22 cellular contexts compared by ENCODE assay signal in genomic region chr18:32358529-32358928, GRCh38.
DNase-seq lines count a peak whose midpoint lies in the region; ATAC-seq and TF ChIP-seq lines count a peak whose summit lies in the region.
"Had no signal": no experiment of that assay in that cellular context is flagged by ENCODE, and none has a peak within 500 bp of the region (broad histone marks: within the 10 kb centered on the region; RNA-seq: fewer than 3 reads in every experiment).

No MANE protein-coding gene starts in this region.

- no peak overlapping the region for H3K56ac ChIP-seq in H9 (ENCODE audit: insufficient read length, low read depth, low read length)

- H2AK5ac ChIP-seq in H9 (ENCODE audit: insufficient read length, low read length), result no peak overlapping the region

- no peak overlapping the region for H4K91ac ChIP-seq in H9 (ENCODE audit: insufficient read length, low read depth, low read length)

- no peak for TF ChIP-seq POLR2A in testis (IDR thresholded peaks at IDR 0.05)
- no peak for TF ChIP-seq POLR2A in gastroesophageal sphincter (IDR thresholded peaks at IDR 0.05)

- no peak overlapping the region for H3K14ac ChIP-seq in H9 (ENCODE audit: insufficient read depth, low read length)

- H3K4me3 ChIP-seq in testis (no peak overlapping the region), gastroesophageal sphincter (no peak overlapping the region)

- H2AFZ ChIP-seq in H9 (ENCODE audit: low read length), result no peak overlapping the region

- H3K27me3 ChIP-seq in H9 (ENCODE audit: insufficient read depth, low read length), result no peaks in the 10 kb centered on the region
- no peaks in the 10 kb centered on the region for H3K27me3 ChIP-seq in testis
- no peaks in the 10 kb centered on the region for H3K27me3 ChIP-seq in gastroesophageal sphincter

- no peaks in the 10 kb centered on the region for H3K79me2 ChIP-seq in H9 (ENCODE audit: insufficient read depth, low read length)

- ATAC-seq in Right ventricle myocardium inferior (peak; percentile 23), left lobe of liver (peak; percentile 71), gastroesophageal sphincter (no peak)
- ATAC-seq: PC-3 had no signal

- no peaks in the 10 kb centered on the region for H4K20me1 ChIP-seq in H9 (ENCODE audit: control insufficient read depth, insufficient read depth, insufficient read length)

- H3K27me3 Mint-ChIP-seq in H9 (ENCODE audit: low read depth), result no peaks in the 10 kb centered on the region
- H3K27me3 Mint-ChIP-seq in osteocyte (ENCODE audit: unreplicated experiment), result no peaks in the 10 kb centered on the region
- H3K27me3 Mint-ChIP-seq: IgD-negative memory B cell had no signal

- H3K23me2 ChIP-seq in H9 (ENCODE audit: insufficient read length, low read depth, low read length, poor library complexity, severe bottlenecking), result no peaks in the 10 kb centered on the region

- H3K4me2 ChIP-seq in H9 (ENCODE audit: insufficient read depth, insufficient read length, low read length), result no peak overlapping the region
- H3K4me2 ChIP-seq: KMS-11 had no signal

- no peak for TF ChIP-seq EP300 in gastroesophageal sphincter (IDR thresholded peaks at IDR 0.05)

- H3K4me3 Mint-ChIP-seq in H9 (no peak overlapping the region), osteocyte (ENCODE audit: unreplicated experiment) (no peak overlapping the region)
- H3K4me3 Mint-ChIP-seq: B cell, CD14-positive monocyte, IgD-negative memory B cell had no signal

- no peak overlapping the region for H3K18ac ChIP-seq in H9 (ENCODE audit: insufficient read length, low read depth, low read length)

- no peak overlapping the region for H3K4ac ChIP-seq in H9 (ENCODE audit: low read depth, low read length)

- H3K79me1 ChIP-seq in H9 (ENCODE audit: insufficient read depth, low read depth, low read length, poor library complexity, severe bottlenecking), result no peaks in the 10 kb centered on the region

- H3K9me3 Mint-ChIP-seq in H9 (no peaks in the 10 kb centered on the region), osteocyte (ENCODE audit: unreplicated experiment) (no peaks in the 10 kb centered on the region)
- H3K9me3 Mint-ChIP-seq: IgD-negative memory B cell had no signal

- H2BK15ac ChIP-seq in H9 (ENCODE audit: low read depth, low read length), result no peak overlapping the region

- H3K36me3 ChIP-seq in testis (ENCODE audit: low read depth, missing control alignments) (no peaks in the 10 kb centered on the region), gastroesophageal sphincter (no peaks in the 10 kb centered on the region)

- no peak overlapping the region for H3K9ac ChIP-seq in H9 (ENCODE audit: extremely low read depth, insufficient read length, low read length)
- H3K9ac ChIP-seq: KMS-11 had no signal

- H2BK20ac ChIP-seq in H9 (ENCODE audit: low read depth, low read length, poor library complexity, severe bottlenecking), result no peak overlapping the region

- no peak for DNase-seq in Right ventricle myocardium inferior (ENCODE audit: missing footprints)
- no peak for DNase-seq in cardiac septum (ENCODE audit: low spot score)
- no peak for DNase-seq in H9
- DNase-seq in left lobe of liver (ENCODE audit: low spot score), result no peak
- DNase-seq in testis, result peak; percentile 79
- no peak for DNase-seq in osteocyte (ENCODE audit: extremely low spot score, unreplicated experiment)
- DNase-seq: Calu3; DMS153; GOT3; HCEC 1CT; MM.1S; NCI-H2029; NCI-H446; NCI-H526; NK-92 treated with Interleukin-12 subunit alpha and Interleukin-12 subunit beta, amount 100 ng/mL, for 24 hours; PC-3 had no signal

- H3K4me1 ChIP-seq in H9 (ENCODE audit: insufficient read depth, low read length) (peaks cover 4% of the 10 kb centered on the region; the same call in 1 of the 2 replicates), testis (no peaks in the 10 kb centered on the region), gastroesophageal sphincter (peaks cover 0 to 28% (median 5%) of the 10 kb centered on the region in 3 donors)

- H3K4me1 Mint-ChIP-seq in H9 (peaks cover 8 to 12% of the 10 kb centered on the region in 2 experiments), osteocyte (ENCODE audit: unreplicated experiment) (peaks cover 19% of the 10 kb centered on the region)
- H3K4me1 Mint-ChIP-seq: B cell, IgD-negative memory B cell had no signal

- no peak overlapping the region for H4K5ac ChIP-seq in H9 (ENCODE audit: insufficient read length, low read depth, low read length)

- H3K36me3 Mint-ChIP-seq in H9 (ENCODE audit: insufficient read depth in 1 of 3, low read depth in 3 of 3), result no peaks in the 10 kb centered on the region
- no peaks in the 10 kb centered on the region for H3K36me3 Mint-ChIP-seq in osteocyte (ENCODE audit: unreplicated experiment)
- H3K36me3 Mint-ChIP-seq: CD14-positive monocyte, IgD-negative memory B cell had no signal

- TF ChIP-seq CTCF in H9 (conservative IDR thresholded peaks at IDR 0.05) (no peak), testis (IDR thresholded peaks at IDR 0.05) (no peak), osteocyte (IDR thresholded peaks at IDR 0.05) (no peak), gastroesophageal sphincter (IDR thresholded peaks at IDR 0.05) (no peak)

- H3K9me3 ChIP-seq in H9 (ENCODE audit: control insufficient read depth, low read depth, low read length) (no peaks in the 10 kb centered on the region), testis (no peaks in the 10 kb centered on the region), gastroesophageal sphincter (no peaks in the 10 kb centered on the region)

- no peak overlapping the region for H2BK120ac ChIP-seq in H9 (ENCODE audit: low read depth, low read length, poor library complexity, severe bottlenecking)

- intact Hi-C loops in Right ventricle myocardium inferior (cut with DNase I), result no loop called here
- intact Hi-C loops in cardiac septum (cut with DNase I), result no loop called here
- intact Hi-C loops in testis (cut with DNase I; ENCODE audit: low total_unique reads), result no loop called here

- H3K23ac ChIP-seq in H9 (ENCODE audit: insufficient read length, low read depth, low read length), result no peak overlapping the region

- WGBS in H9 (ENCODE audit: extremely low coverage, insufficient read length, low lambda C conversion rate), result no CpG with 5 or more reads among the region's 9 CpGs
- 56 to 71% methylated on average over 9 of the region's 9 CpGs for WGBS in testis, 2 donors
- WGBS in gastroesophageal sphincter (ENCODE audit: low coverage in 1 of 2), 2 donors, result 82 to 86% methylated on average over 4 to 9 of the region's 9 CpGs

- H2BK12ac ChIP-seq in H9 (ENCODE audit: insufficient read length, low read depth, low read length), result peak overlapping the region; percentile 91

- no peak overlapping the region for H3T11ph ChIP-seq in H9 (ENCODE audit: low read length)

- H3K27ac ChIP-seq in H9 (ENCODE audit: insufficient read length, low read depth, low read length), result no peak overlapping the region
- H3K27ac ChIP-seq in testis, result peak overlapping the region in 1 of 2 donors; percentile 52
- no peak overlapping the region for H3K27ac ChIP-seq in gastroesophageal sphincter
- H3K27ac ChIP-seq: 22Rv1, KMS-11 had no signal

- H3K27ac Mint-ChIP-seq in H9, result peak overlapping the region in 2 of 3 experiments; percentile 15 to 65; a peak in 3 of 7 replicates
- no peak overlapping the region for H3K27ac Mint-ChIP-seq in osteocyte (ENCODE audit: unreplicated experiment)
- H3K27ac Mint-ChIP-seq: B cell, CD14-positive monocyte, IgD-negative memory B cell had no signal

- H2BK5ac ChIP-seq in H9 (ENCODE audit: insufficient read length, low read length), result no peak overlapping the region

- no peak overlapping the region for H4K8ac ChIP-seq in H9 (replicated peaks; ENCODE audit: insufficient read length, low read depth, low read length)
